24 cellular contexts compared by ENCODE assay signal in genomic region chr16:30780021-30780420, GRCh38. TPM values are rescaled to one million over a fixed set of nuclear protein-coding genes. Genes with fewer than 3 reads are reported as not detected.
A peak's percentile ranks its signal among the peaks of the same experiment; 100 is the strongest.
DNase-seq lines count a peak whose midpoint lies in the region; ATAC-seq, FAIRE-seq and TF ChIP-seq lines count a peak whose summit lies in the region.
"Had no signal": no experiment of that assay in that cellular context is flagged by ENCODE, and none has a peak within 500 bp of the region (broad histone marks: within the 10 kb centered on the region; RNA-seq: fewer than 3 reads in every experiment).

No MANE protein-coding gene starts in this region.

- H3K4me3 Mint-ChIP-seq in nephron, result peak overlapping the region in 2 of 3 experiments; percentile 28 to 39

- no TSS peak for BruUV-seq in HepG2 (replicated peaks; lab: Mats Ljungman, UMichigan)

- peaks cover 13% of the 10 kb centered on the region for H3K79me2 ChIP-seq in HepG2 (ENCODE audit: insufficient read depth, low read length)

- H3K4me2 ChIP-seq in HepG2 (ENCODE audit: low read depth, low read length), result no peak overlapping the region
- H3K4me2 ChIP-seq: KMS-11 had no signal

- CTCF ChIA-PET in HepG2 (lab: Yijun Ruan, JAX; ENCODE audit: low intra/inter-chr PET ratio, low total read pairs), result no interaction called here

- H3K4me3 ChIP-seq in HepG2 (replicated peaks in 1 of 3; ENCODE audit: insufficient read depth in 1 of 3, low read depth in 2 of 3, low read length in 3 of 3), result no peak overlapping the region
- no peak overlapping the region for H3K4me3 ChIP-seq in right lobe of liver
- H3K4me3 ChIP-seq in SK-N-MC, result no peak overlapping the region
- H3K4me3 ChIP-seq in subcutaneous abdominal adipose tissue (ENCODE audit: low read depth in 1 of 5, low read length in 5 of 5), result no peak overlapping the region
- H3K4me3 ChIP-seq: HAP-1, SJSA1 had no signal

- in situ Hi-C loops in HepG2 (cut with HindIII; ENCODE audit: extremely low pct_ligation_motif_present, low pct_unique_long_range_greater_than_20kb), result no loop called here
- in situ Hi-C loops in GM13976 (cut with MboI; ENCODE audit: low sequenced_read_pairs, unreplicated experiment), result no loop called here

- no peaks in the 10 kb centered on the region; a peak in 1 of 5 replicates for H3K27me3 ChIP-seq in HepG2 (ENCODE audit: control insufficient read depth in 1 of 2, insufficient read depth in 2 of 2, low read length in 2 of 2)
- H3K27me3 ChIP-seq in right lobe of liver, result no peaks in the 10 kb centered on the region
- H3K27me3 ChIP-seq in subcutaneous abdominal adipose tissue (ENCODE audit: control insufficient read depth in 5 of 5, insufficient read depth in 4 of 5, low read length in 5 of 5), result no peaks in the 10 kb centered on the region
- H3K27me3 ChIP-seq: SJSA1 had no signal

- H4K20me1 ChIP-seq in HepG2 (ENCODE audit: insufficient read depth, low read length), result no peaks in the 10 kb centered on the region; the same call in 1 of the 2 replicates

- H3K9me3 ChIP-seq in HepG2 (ENCODE audit: low read length) (no peaks in the 10 kb centered on the region), right lobe of liver (no peaks in the 10 kb centered on the region), SK-N-MC (ENCODE audit: low read depth, low read length) (no peaks in the 10 kb centered on the region), subcutaneous abdominal adipose tissue (ENCODE audit: control insufficient read depth in 5 of 5, low read length in 5 of 5) (no peaks in the 10 kb centered on the region)
- H3K9me3 ChIP-seq: HAP-1, SJSA1 had no signal

- 86% methylated on average over 3 of the region's 3 CpGs for WGBS in HepG2 (ENCODE audit: low lambda C conversion rate)
- 83% methylated on average over 3 of the region's 3 CpGs for WGBS in right lobe of liver (ENCODE audit: insufficient coverage, low coverage, low lambda C conversion rate, missing lambda C conversion rate)

- peaks cover 29% of the 10 kb centered on the region for H3K36me3 Mint-ChIP-seq in nephron (ENCODE audit: low read depth)

- H3K9ac ChIP-seq in HepG2 (ENCODE audit: insufficient read depth, low read depth, low read length) (no peak overlapping the region), SK-N-MC (ENCODE audit: insufficient read length) (no peak overlapping the region), subcutaneous abdominal adipose tissue (ENCODE audit: low read length in 5 of 5) (no peak overlapping the region)
- H3K9ac ChIP-seq: KMS-11 had no signal

- TF ChIP-seq POLR2A in HepG2 (IDR thresholded peaks at IDR 0.05; ENCODE audit: insufficient read depth in 1 of 2, low read depth in 2 of 2, low read length in 2 of 2) (no peak; a peak in 1 of 4 replicates), right lobe of liver (IDR thresholded peaks at IDR 0.05) (no peak)

- POLR2A ChIA-PET in HepG2 (lab: Yijun Ruan, JAX), result interaction anchor here (0.8 to 4.2 kb wide), 4 partner anchors 26 to 95 kb away, joined by 3 to 30 read pairs (median 4); partner anchors contain the start of gene PHKG2

- H3K27ac ChIP-seq in HepG2 (ENCODE audit: extremely low read length, insufficient read depth, low read length) (peak overlapping the region; percentile 11), right lobe of liver (no peak overlapping the region), SK-N-MC (peak overlapping the region; percentile 30), subcutaneous abdominal adipose tissue (ENCODE audit: low read depth, low read length) (peak overlapping the region; percentile 16)
- H3K27ac ChIP-seq: KMS-11, SJSA1 had no signal

- no peak for TF ChIP-seq RAD21 in HepG2 (CRISPR knock-in tag; IDR thresholded peaks at IDR 0.05)

- H2AFZ ChIP-seq in HepG2 (ENCODE audit: low read length), result no peak overlapping the region

- peaks cover 31% of the 10 kb centered on the region for H3K4me1 Mint-ChIP-seq in nephron

- H3K4me1 ChIP-seq in HepG2 (ENCODE audit: insufficient read depth, low read length) (peaks cover 32% of the 10 kb centered on the region), right lobe of liver (peaks cover 0 to 6% (median under 1%) of the 10 kb centered on the region in 4 donors), subcutaneous abdominal adipose tissue (ENCODE audit: control insufficient read depth in 5 of 5, insufficient read depth in 5 of 5, low read length in 5 of 5) (peaks cover 10 to 44% (median 35%) of the 10 kb centered on the region in 5 donors)

- intact Hi-C loops in HepG2 (cut with micrococcal nuclease; ENCODE audit: unreplicated experiment), result no loop called here
- intact Hi-C loops in right lobe of liver (cut with DNase I), result no loop called here

- H3K36me3 ChIP-seq in HepG2 (replicated peaks in 1 of 2; ENCODE audit: control insufficient read depth in 1 of 2, insufficient read depth in 2 of 2, low read length in 2 of 2), result peaks cover 19 to 25% of the 10 kb centered on the region in 2 experiments
- peaks cover 0 to 16% (median 2%) of the 10 kb centered on the region in 4 donors for H3K36me3 ChIP-seq in right lobe of liver
- peaks cover 11% of the 10 kb centered on the region; the same call in 1 of the 2 replicates for H3K36me3 ChIP-seq in SK-N-MC (ENCODE audit: insufficient read depth, low read length)
- H3K36me3 ChIP-seq in subcutaneous abdominal adipose tissue (ENCODE audit: control insufficient read depth in 5 of 5, insufficient read depth in 5 of 5, low read length in 5 of 5), result peaks cover 0 to 30% (median 26%) of the 10 kb centered on the region in 5 donors

- TF ChIP-seq CTCF in HepG2 (CRISPR knock-in tag; IDR thresholded peaks at IDR 0.05) (no peak), right lobe of liver (IDR thresholded peaks at IDR 0.05) (no peak), nephron (IDR thresholded peaks at IDR 0.05; ENCODE audit: unreplicated experiment in 3 of 3) (no peak), GM13976 (IDR thresholded peaks at IDR 0.05; ENCODE audit: borderline replicate concordance, control extremely low read depth, extremely low read depth, insufficient read depth, missing control alignments) (no peak)

- no peaks in the 10 kb centered on the region for H3K9me3 Mint-ChIP-seq in nephron
- H3K9me3 Mint-ChIP-seq: IgD-negative memory B cell had no signal

- no peaks in the 10 kb centered on the region for H3K27me3 Mint-ChIP-seq in nephron (ENCODE audit: low read depth)

- H3K27ac Mint-ChIP-seq in nephron, result peak overlapping the region in 1 of 3 experiments; percentile 38
- H3K27ac Mint-ChIP-seq: IgD-negative memory B cell had no signal

- FAIRE-seq in HepG2 (lab: Jason Lieb, UNC), result no peak
- FAIRE-seq: A204.1 had no signal

- DNase-seq in HepG2 (ENCODE audit: low spot score) (no peak), right lobe of liver (no peak), SK-N-MC (ENCODE audit: low read depth, low spot score) (no peak), COLO668 (lab: John Stamatoyannopoulos, UW; ENCODE audit: unreplicated experiment) (no peak), SW480 (ENCODE audit: low spot score) (no peak), GM13976 (ENCODE audit: low spot score) (no peak)
- DNase-seq: C1 segment of cervical spinal cord; DMS53; GOT3; MM.1S; NCI-H2029; NCI-H446; NCI-H524 treated with DMSO at 0.1 percent for 48 hours; NCI-H774; NK-92 treated with Interleukin-12 subunit alpha and Interleukin-12 subunit beta, amount 100 ng/mL, for 24 hours; PC-3 had no signal

- no peak for TF ChIP-seq EP300 in HepG2 (IDR thresholded peaks at IDR 0.05; ENCODE audit: low read depth in 2 of 2, low read length in 2 of 2)
- no peak for TF ChIP-seq EP300 in HepG2 (CRISPR knock-in tag; IDR thresholded peaks at IDR 0.05; ENCODE audit: borderline replicate concordance)

- ATAC-seq in HepG2, result no peak
- ATAC-seq in right lobe of liver, result no peak
- ATAC-seq: PC-3, Right ventricle myocardium inferior had no signal

RNA-seq across cellular contexts. Expression of gene ZNF629, which starts 7.0 kb away (rescaled TPM):
- total RNA-seq in HepG2 (2016; rRNA removed; fragmentation: Illumina TruSeq; extraction: Trizol) (14.3 and 16.5 TPM in 2 replicates), right lobe of liver (1 to 10 TPM; 3.7 to 4.8 (median 4.3) TPM)
- 1.3 TPM in 2 replicates for total RNA-seq in HepG2 (2016; cell fraction: cytosol; rRNA removed; fragmentation: Illumina TruSeq; extraction: Trizol; ENCODE audit: low read depth)
- 12.7 and 16.5 TPM in 2 replicates for total RNA-seq in HepG2 (2016; cell fraction: insoluble cytoplasmic fraction; rRNA removed; fragmentation: Illumina TruSeq; extraction: Trizol)
- total RNA-seq in HepG2 (2016; cell fraction: membrane; rRNA removed; fragmentation: Illumina TruSeq; extraction: Trizol), result 5.2 and 5.9 TPM in 2 replicates
- total RNA-seq in HepG2 (2016; cell fraction: nucleus; rRNA removed; fragmentation: Illumina TruSeq; extraction: Trizol), result 15.1 and 17.8 TPM in 2 replicates
- polyA plus RNA-seq in HepG2 (2011; rRNA removed), result 6.1 and 8.2 TPM in 2 replicates
- 3.9 and 4.8 TPM in 2 replicates for polyA plus RNA-seq in HepG2 (2011; cell fraction: cytosol; rRNA removed)
- 25.0 TPM in 2 replicates for polyA plus RNA-seq in HepG2 (2011; cell fraction: nucleus; rRNA removed)
- polyA plus RNA-seq in HepG2 (2012), result 9.2 and 10.1 TPM in 2 replicates
- 0.64 and 0.65 TPM in 2 replicates for polyA plus RNA-seq in HepG2 (2016; cell fraction: cytosol; fragmentation: Illumina TruSeq; extraction: Trizol; ENCODE audit: low read depth)
- polyA plus RNA-seq in HepG2 (2016; cell fraction: insoluble cytoplasmic fraction; fragmentation: Illumina TruSeq; extraction: Trizol; ENCODE audit: low read depth), result 11.8 and 14.8 TPM in 2 replicates
- polyA plus RNA-seq in HepG2 (2016; cell fraction: membrane; fragmentation: Illumina TruSeq; extraction: Trizol; ENCODE audit: low read depth), result 2.2 and 2.7 TPM in 2 replicates
- 25.2 and 26.3 TPM in 2 replicates for polyA plus RNA-seq in HepG2 (2016; cell fraction: nucleus; fragmentation: Illumina TruSeq; extraction: Trizol; ENCODE audit: insufficient read depth, low read depth)
- polyA minus RNA-seq in HepG2 (2011; rRNA and poly(A)+ RNA removed; ENCODE audit: low replicate concordance), result 9.3 and 12.7 TPM in 2 replicates
- 8.3 and 9.5 TPM in 2 replicates for polyA minus RNA-seq in HepG2 (2011; cell fraction: cytosol; rRNA and poly(A)+ RNA removed)
- 15.8 and 22.4 TPM in 2 replicates for polyA minus RNA-seq in HepG2 (2011; cell fraction: nucleus; rRNA and poly(A)+ RNA removed)

RNA-seq across cellular contexts. Expression of gene RNF40, which starts 17.9 kb away (rescaled TPM):
- 85.6 and 102 TPM in 2 replicates for total RNA-seq in HepG2 (2016; rRNA removed; fragmentation: Illumina TruSeq; extraction: Trizol)
- total RNA-seq in HepG2 (2016; cell fraction: cytosol; rRNA removed; fragmentation: Illumina TruSeq; extraction: Trizol; ENCODE audit: low read depth), result 11.9 and 12.0 TPM in 2 replicates
- 79.6 and 89.9 TPM in 2 replicates for total RNA-seq in HepG2 (2016; cell fraction: insoluble cytoplasmic fraction; rRNA removed; fragmentation: Illumina TruSeq; extraction: Trizol)
- total RNA-seq in HepG2 (2016; cell fraction: membrane; rRNA removed; fragmentation: Illumina TruSeq; extraction: Trizol), result 40.5 and 47.1 TPM in 2 replicates
- total RNA-seq in HepG2 (2016; cell fraction: nucleus; rRNA removed; fragmentation: Illumina TruSeq; extraction: Trizol), result 55.6 and 65.6 TPM in 2 replicates
- polyA plus RNA-seq in HepG2 (2011; rRNA removed), result 84.0 and 91.0 TPM in 2 replicates
- 47.5 and 49.3 TPM in 2 replicates for polyA plus RNA-seq in HepG2 (2011; cell fraction: cytosol; rRNA removed)
- polyA plus RNA-seq in HepG2 (2011; cell fraction: nucleus; rRNA removed), result 128 and 147 TPM in 2 replicates
- 44.7 and 52.0 TPM in 2 replicates for polyA plus RNA-seq in HepG2 (2012)
- polyA plus RNA-seq in HepG2 (2016; cell fraction: cytosol; fragmentation: Illumina TruSeq; extraction: Trizol; ENCODE audit: low read depth), result 8.6 and 10.7 TPM in 2 replicates
- polyA plus RNA-seq in HepG2 (2016; cell fraction: insoluble cytoplasmic fraction; fragmentation: Illumina TruSeq; extraction: Trizol; ENCODE audit: low read depth), result 87.6 and 98.5 TPM in 2 replicates
- polyA plus RNA-seq in HepG2 (2016; cell fraction: membrane; fragmentation: Illumina TruSeq; extraction: Trizol; ENCODE audit: low read depth), result 29.9 and 30.8 TPM in 2 replicates
- 131 and 139 TPM in 2 replicates for polyA plus RNA-seq in HepG2 (2016; cell fraction: nucleus; fragmentation: Illumina TruSeq; extraction: Trizol; ENCODE audit: insufficient read depth, low read depth)
- 110 and 128 TPM in 2 replicates for polyA minus RNA-seq in HepG2 (2011; rRNA and poly(A)+ RNA removed; ENCODE audit: low replicate concordance)
- polyA minus RNA-seq in HepG2 (2011; cell fraction: cytosol; rRNA and poly(A)+ RNA removed), result 42.3 and 58.2 TPM in 2 replicates
- 34.0 and 43.5 TPM in 2 replicates for polyA minus RNA-seq in HepG2 (2011; cell fraction: nucleus; rRNA and poly(A)+ RNA removed)
- 10 to 100 TPM; 34.3 to 56.8 (median 46.7) TPM for total RNA-seq in right lobe of liver

RNA-seq across cellular contexts. Expression of gene CFAP119, which starts 18.2 kb away (rescaled TPM):
- 1.2 and 6.4 TPM in 2 replicates for total RNA-seq in HepG2 (2016; rRNA removed; fragmentation: Illumina TruSeq; extraction: Trizol)
- 0.51 and 0.71 TPM in 2 replicates for total RNA-seq in HepG2 (2016; cell fraction: cytosol; rRNA removed; fragmentation: Illumina TruSeq; extraction: Trizol; ENCODE audit: low read depth)
- total RNA-seq in HepG2 (2016; cell fraction: insoluble cytoplasmic fraction; rRNA removed; fragmentation: Illumina TruSeq; extraction: Trizol), result 1.4 and 4.0 TPM in 2 replicates
- total RNA-seq in HepG2 (2016; cell fraction: membrane; rRNA removed; fragmentation: Illumina TruSeq; extraction: Trizol), result 0.83 and 1.7 TPM in 2 replicates
- total RNA-seq in HepG2 (2016; cell fraction: nucleus; rRNA removed; fragmentation: Illumina TruSeq; extraction: Trizol), result 11.6 and 12.1 TPM in 2 replicates
- polyA plus RNA-seq in HepG2 (2011; rRNA removed), result 4.0 and 6.4 TPM in 2 replicates
- polyA plus RNA-seq in HepG2 (2011; cell fraction: cytosol; rRNA removed), result 1.3 and 2.2 TPM in 2 replicates
- polyA plus RNA-seq in HepG2 (2011; cell fraction: nucleus; rRNA removed), result 37.2 and 53.6 TPM in 2 replicates
- polyA plus RNA-seq in HepG2 (2012), result 0.84 and 2.1 TPM in 2 replicates
- polyA plus RNA-seq in HepG2 (2016; cell fraction: cytosol; fragmentation: Illumina TruSeq; extraction: Trizol; ENCODE audit: low read depth), result 0.78 and 0.96 TPM in 2 replicates
- polyA plus RNA-seq in HepG2 (2016; cell fraction: insoluble cytoplasmic fraction; fragmentation: Illumina TruSeq; extraction: Trizol; ENCODE audit: low read depth), result 0.91 and 1.5 TPM in 2 replicates
- polyA plus RNA-seq in HepG2 (2016; cell fraction: membrane; fragmentation: Illumina TruSeq; extraction: Trizol; ENCODE audit: low read depth), result 0.41 and 1.4 TPM in 2 replicates
- 22.1 and 31.9 TPM in 2 replicates for polyA plus RNA-seq in HepG2 (2016; cell fraction: nucleus; fragmentation: Illumina TruSeq; extraction: Trizol; ENCODE audit: insufficient read depth, low read depth)
- 1.5 and 16.0 TPM in 2 replicates for polyA minus RNA-seq in HepG2 (2011; rRNA and poly(A)+ RNA removed; ENCODE audit: low replicate concordance)
- polyA minus RNA-seq in HepG2 (2011; cell fraction: cytosol; rRNA and poly(A)+ RNA removed), result 0.69 and 1.8 TPM in 2 replicates
- polyA minus RNA-seq in HepG2 (2011; cell fraction: nucleus; rRNA and poly(A)+ RNA removed), result 3.7 and 5.2 TPM in 2 replicates
- 1 to 10 TPM in 1 of 6 experiments, under 1 TPM in 4, not detected in 1; 0.19 to 1.8 (median 0.29) TPM for total RNA-seq in right lobe of liver

RNA-seq across cellular contexts. Expression of gene PHKG2, which starts 31.8 kb away (rescaled TPM):
- total RNA-seq in HepG2 (2016; rRNA removed; fragmentation: Illumina TruSeq; extraction: Trizol) (33.9 and 37.4 TPM in 2 replicates), right lobe of liver (10 to 100 TPM; 17.1 to 22.1 (median 18.4) TPM)
- total RNA-seq in HepG2 (2016; cell fraction: cytosol; rRNA removed; fragmentation: Illumina TruSeq; extraction: Trizol; ENCODE audit: low read depth), result 13.4 TPM in 2 replicates
- 32.9 and 41.4 TPM in 2 replicates for total RNA-seq in HepG2 (2016; cell fraction: insoluble cytoplasmic fraction; rRNA removed; fragmentation: Illumina TruSeq; extraction: Trizol)
- total RNA-seq in HepG2 (2016; cell fraction: membrane; rRNA removed; fragmentation: Illumina TruSeq; extraction: Trizol), result 23.7 and 24.3 TPM in 2 replicates
- 39.5 and 43.1 TPM in 2 replicates for total RNA-seq in HepG2 (2016; cell fraction: nucleus; rRNA removed; fragmentation: Illumina TruSeq; extraction: Trizol)
- polyA plus RNA-seq in HepG2 (2011; rRNA removed), result 39.8 and 42.1 TPM in 2 replicates
- polyA plus RNA-seq in HepG2 (2011; cell fraction: cytosol; rRNA removed), result 22.7 and 30.8 TPM in 2 replicates
- 140 and 166 TPM in 2 replicates for polyA plus RNA-seq in HepG2 (2011; cell fraction: nucleus; rRNA removed)
- 21.4 and 22.8 TPM in 2 replicates for polyA plus RNA-seq in HepG2 (2012)
- polyA plus RNA-seq in HepG2 (2016; cell fraction: cytosol; fragmentation: Illumina TruSeq; extraction: Trizol; ENCODE audit: low read depth), result 15.4 and 16.5 TPM in 2 replicates
- polyA plus RNA-seq in HepG2 (2016; cell fraction: insoluble cytoplasmic fraction; fragmentation: Illumina TruSeq; extraction: Trizol; ENCODE audit: low read depth), result 38.9 and 41.5 TPM in 2 replicates
- 21.3 and 23.8 TPM in 2 replicates for polyA plus RNA-seq in HepG2 (2016; cell fraction: membrane; fragmentation: Illumina TruSeq; extraction: Trizol; ENCODE audit: low read depth)
- polyA plus RNA-seq in HepG2 (2016; cell fraction: nucleus; fragmentation: Illumina TruSeq; extraction: Trizol; ENCODE audit: insufficient read depth, low read depth), result 142 and 147 TPM in 2 replicates
- 53.8 and 68.9 TPM in 2 replicates for polyA minus RNA-seq in HepG2 (2011; rRNA and poly(A)+ RNA removed; ENCODE audit: low replicate concordance)
- 9.0 and 12.9 TPM in 2 replicates for polyA minus RNA-seq in HepG2 (2011; cell fraction: cytosol; rRNA and poly(A)+ RNA removed)
- 38.1 and 40.3 TPM in 2 replicates for polyA minus RNA-seq in HepG2 (2011; cell fraction: nucleus; rRNA and poly(A)+ RNA removed)

Comparison
In these comparisons a context has a peak if more than half of its experiments do, and no peak if none do; other contexts are left out.
1. H3K27ac ChIP-seq: peak in HepG2 (single experiment), SK-N-MC (single experiment) and subcutaneous abdominal adipose tissue (single experiment); none in right lobe of liver (0 of 3).